16 cellular contexts compared by ENCODE assay signal in the genomic region with DNA sequence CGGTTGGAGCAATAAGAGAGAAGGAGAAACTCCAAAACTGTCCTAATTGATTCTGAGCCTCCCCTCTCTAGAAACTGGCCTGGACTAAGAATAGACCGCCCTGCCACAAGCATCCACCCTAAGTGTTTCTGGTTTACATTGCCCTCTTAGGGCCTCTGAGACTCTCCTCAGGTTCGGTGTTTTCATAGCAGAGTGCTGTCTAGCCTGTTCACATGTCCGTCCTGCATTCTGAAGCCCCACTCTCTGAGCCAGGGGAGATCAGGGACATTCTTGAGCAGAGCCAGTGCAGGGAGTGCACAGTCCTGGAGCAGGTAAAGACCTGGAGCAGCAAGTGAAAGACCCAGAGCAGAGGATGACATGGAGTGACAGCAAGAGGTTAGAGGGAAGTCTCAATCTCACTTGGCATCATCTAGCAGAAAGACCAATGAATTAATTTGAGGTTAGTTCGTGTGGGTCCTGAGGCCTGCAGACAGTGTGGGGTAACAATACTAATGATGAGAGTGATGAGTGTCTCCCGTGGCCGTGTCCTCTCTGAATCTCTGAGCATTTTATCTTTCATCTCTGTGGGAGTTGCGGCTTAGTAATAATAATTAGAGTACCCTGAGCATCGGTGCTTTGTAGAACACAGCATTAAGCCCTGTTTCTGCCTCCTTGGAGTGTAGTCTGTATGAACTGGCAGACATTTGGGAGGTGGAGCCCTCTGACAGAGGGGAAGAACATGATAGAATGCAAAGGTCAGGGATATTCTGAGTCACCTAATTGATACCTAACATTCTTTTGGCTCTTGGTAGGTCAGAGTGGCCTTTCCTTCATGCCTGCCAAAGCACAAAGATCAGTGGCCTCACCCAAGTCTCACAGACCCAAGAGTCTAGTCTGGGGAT. TPM values are rescaled to one million over a fixed set of nuclear protein-coding genes. Genes with fewer than 3 reads are reported as not detected.
A peak's percentile ranks its signal among the peaks of the same experiment; 100 is the strongest.
DNase-seq lines count a peak whose midpoint lies in the region; ATAC-seq, FAIRE-seq and TF ChIP-seq lines count a peak whose summit lies in the region.
"Had no signal": no experiment of that assay in that cellular context is flagged by ENCODE, and none has a peak within 500 bp of the region (broad histone marks: within the 10 kb centered on the region; RNA-seq: fewer than 3 reads in every experiment).

No MANE protein-coding gene starts in this region.

- POLR2A ChIA-PET in K562 (lab: Yijun Ruan, JAX), result no interaction called here

- no peak for FAIRE-seq in K562 (lab: Jason Lieb, UNC)
- FAIRE-seq: GM19239, H1 had no signal

- no peak for TF ChIP-seq RAD21 in K562 (CRISPR knock-in tag; conservative IDR thresholded peaks at IDR 0.05 in 1 of 2, IDR thresholded peaks at IDR 0.05 in 1 of 2)

- H3K9me3 ChIP-seq in K562 (replicated peaks; ENCODE audit: control insufficient read depth, insufficient read depth, low read depth, low read length), result no peaks in the 10 kb centered on the region
- no peaks in the 10 kb centered on the region for H3K9me3 ChIP-seq in ascending aorta
- H3K9me3 ChIP-seq: Caco-2, testis had no signal

- H3K79me2 ChIP-seq in K562 (ENCODE audit: control insufficient read depth, insufficient read depth, low read length), result no peaks in the 10 kb centered on the region

- WGBS in K562 (ENCODE audit: insufficient coverage, low coverage, missing lambda C conversion rate), result 53% methylated on average over 9 of the region's 9 CpGs

- H3K36me3 Mint-ChIP-seq in nephron progenitor cell (ENCODE audit: low read depth), result peaks cover 19% of the 10 kb centered on the region

- DNase-seq in GM03348 (ENCODE audit: low spot score) (peak; percentile 38), HS-5 (ENCODE audit: low read depth) (peak; percentile 39), K562 (ENCODE audit: extremely low read depth in 1 of 4, low spot score in 3 of 4) (no peak), nephron progenitor cell (no peak), SHP77 treated with DMSO at 0.1 percent for 48 hours (lab: John Stamatoyannopoulos, UW) (no peak), ascending aorta (ENCODE audit: low spot score in 2 of 2) (no peak)
- DNase-seq in effector CD4-positive, alpha-beta T cell, result no peak
- DNase-seq: activated CD4-positive, alpha-beta T cell treated with anti-CD3 and anti-CD28 coated beads, Interleukin-2, amount 10 ng/mL, durations not matched to agents 7 days and 5 days; activated naive CD4-positive, alpha-beta T cell treated with Interleukin-2 at 50 U/mL for 16 hours; Caco-2; NCI-H82; testis had no signal

- in situ Hi-C loops in K562 (cut with MboI), result no loop called here

- no peak overlapping the region for H3K9ac ChIP-seq in K562 (ENCODE audit: insufficient read depth in 1 of 2, low read depth in 2 of 2, low read length in 2 of 2)

- no TSS peak for BruUV-seq in K562 (replicated peaks; lab: Mats Ljungman, UMichigan)

- peak overlapping the region; percentile 13 for H3K27ac Mint-ChIP-seq in nephron progenitor cell
- H3K27ac Mint-ChIP-seq: activated CD4-positive, alpha-beta T cell treated with anti-CD3 and anti-CD28 coated beads, Interleukin-2, amount 10 ng/mL, durations not matched to agents 7 days and 5 days had no signal

- no peak for TF ChIP-seq POLR2A in K562 (conservative IDR thresholded peaks at IDR 0.05)

- no peak overlapping the region for H3K4me3 ChIP-seq in K562
- no peak overlapping the region for H3K4me3 ChIP-seq in ascending aorta
- H3K4me3 ChIP-seq: testis had no signal

- H4K20me1 ChIP-seq in K562 (replicated peaks; ENCODE audit: control insufficient read depth, insufficient read depth, low read length), result no peaks in the 10 kb centered on the region; the same call in 1 of the 2 replicates

- H3K27me3 Mint-ChIP-seq in nephron progenitor cell (ENCODE audit: low read depth, poor library complexity), result no peaks in the 10 kb centered on the region
- H3K27me3 Mint-ChIP-seq: activated CD4-positive, alpha-beta T cell treated with anti-CD3 and anti-CD28 coated beads, Interleukin-2, amount 10 ng/mL, durations not matched to agents 7 days and 5 days; central memory CD8-positive, alpha-beta T cell had no signal

- CTCF ChIA-PET in K562 (lab: Yijun Ruan, JAX; ENCODE audit: low intra/inter-chr PET ratio), result no interaction called here

- H2AFZ ChIP-seq in K562 (ENCODE audit: low read depth, low read length), result no peak overlapping the region

- H3K9me1 ChIP-seq in K562 (ENCODE audit: control insufficient read depth, insufficient read depth, low read length), result no peaks in the 10 kb centered on the region

- H3K9me3 Mint-ChIP-seq in nephron progenitor cell, result no peaks in the 10 kb centered on the region
- H3K9me3 Mint-ChIP-seq: activated CD4-positive, alpha-beta T cell treated with anti-CD3 and anti-CD28 coated beads, Interleukin-2, amount 10 ng/mL, durations not matched to agents 7 days and 5 days; central memory CD8-positive, alpha-beta T cell had no signal

- H3K36me3 ChIP-seq in K562 (ENCODE audit: control insufficient read depth, insufficient read depth, low read length) (no peaks in the 10 kb centered on the region), ascending aorta (peaks cover 8 to 18% of the 10 kb centered on the region in 2 donors)

- H3K4me1 ChIP-seq in K562 (replicated peaks in 1 of 2; ENCODE audit: control insufficient read depth in 2 of 2, insufficient read depth in 2 of 2, low read length in 2 of 2), result peaks cover 0 to under 1% of the 10 kb centered on the region in 2 experiments; a peak in 1 of 5 replicates
- peaks cover 0 to 6% of the 10 kb centered on the region in 2 donors for H3K4me1 ChIP-seq in ascending aorta

- H3K4me3 Mint-ChIP-seq in nephron progenitor cell, result no peak overlapping the region
- H3K4me3 Mint-ChIP-seq: activated CD4-positive, alpha-beta T cell treated with anti-CD3 and anti-CD28 coated beads, Interleukin-2, amount 10 ng/mL, durations not matched to agents 7 days and 5 days; central memory CD8-positive, alpha-beta T cell had no signal

- no peak overlapping the region for H3K4me2 ChIP-seq in K562 (ENCODE audit: insufficient read depth, low read length)

- peaks cover 36% of the 10 kb centered on the region for H3K4me1 Mint-ChIP-seq in nephron progenitor cell

- TF ChIP-seq CTCF in K562 (IDR thresholded peaks at IDR 0.05 in 2 of 3, conservative IDR thresholded peaks at IDR 0.05 in 1 of 3; ENCODE audit: insufficient read depth in 2 of 3, low read depth in 1 of 3, low read length in 3 of 3), result no peak
- no peak for TF ChIP-seq CTCF in nephron progenitor cell (IDR thresholded peaks at IDR 0.05)
- TF ChIP-seq CTCF in ascending aorta (IDR thresholded peaks at IDR 0.05), result no peak

- intact Hi-C loops in K562 (cut with micrococcal nuclease), result no loop called here
- intact Hi-C loops in ascending aorta (cut with DNase I), result no loop called here

- H3K27ac ChIP-seq in K562 (ENCODE audit: extremely low read depth, low read depth, low read length) (no peak overlapping the region), ascending aorta (no peak overlapping the region)
- H3K27ac ChIP-seq: testis had no signal

- no peak for TF ChIP-seq EP300 in K562 (IDR thresholded peaks at IDR 0.05; ENCODE audit: low read length)

- H3K27me3 ChIP-seq in K562 (ENCODE audit: control insufficient read depth in 2 of 2, insufficient read depth in 2 of 2, low read length in 2 of 2) (no peaks in the 10 kb centered on the region), ascending aorta (no peaks in the 10 kb centered on the region)
- H3K27me3 ChIP-seq: testis had no signal

- ATAC-seq in K562 (peak; percentile 47; the same call in 2 of the 3 replicates), HG03354 (IDR thresholded peaks at IDR 0.05; ENCODE audit: poor library complexity, severe bottlenecking, unreplicated experiment) (no peak)

RNA-seq across cellular contexts. Expression of gene MAPKBP1, which starts 24.6 kb away (rescaled TPM):
- 65.0 and 134 TPM in 2 replicates for total RNA-seq in K562 (2011; cell fraction: chromatin; rRNA removed; ENCODE audit: low replicate concordance)
- total RNA-seq in K562 (2011; cell fraction: nucleolus; rRNA removed), result 51.1 and 51.4 TPM in 2 replicates
- 45.8 and 52.1 TPM in 2 replicates for total RNA-seq in K562 (2011; cell fraction: nucleoplasm; rRNA removed)
- total RNA-seq in K562 (2014; rRNA removed) (4.1 and 5.3 TPM in 2 replicates), K562 (2014; rRNA removed; fragmentation: Illumina TruSeq; extraction: Trizol) (4.5 and 4.6 TPM in 2 replicates), K562 (2015; rRNA removed; fragmentation: Illumina TruSeq; extraction: Trizol) (5.7 and 5.8 TPM in 2 replicates), K562 (2021) (9.5 and 9.6 TPM in 2 replicates), ascending aorta (27.6 TPM)
- polyA plus RNA-seq in K562 (2011; rRNA removed) (3.4 and 4.4 TPM in 2 replicates), K562 (2014; fragmentation: Illumina TruSeq; extraction: Trizol) (4.8 and 5.4 TPM in 2 replicates), K562 (2014; fragmentation: Nextera tagmentation; extraction: Ambion mirVana) (under 1 TPM; 0.15 to 0.28 TPM), K562 (2014; rRNA removed) (5.2 and 7.1 TPM in 2 replicates)
- 2.2 and 3.6 TPM in 2 replicates for polyA plus RNA-seq in K562 (2011; cell fraction: cytosol; rRNA removed)
- polyA plus RNA-seq in K562 (2011; cell fraction: nucleus; rRNA removed), result 24.5 and 27.3 TPM in 2 replicates
- 5.8 and 7.2 TPM in 2 replicates for polyA plus RNA-seq in K562 (2012)
- polyA minus RNA-seq in K562 (2011; rRNA and poly(A)+ RNA removed), result 7.0 and 9.2 TPM in 2 replicates
- polyA minus RNA-seq in K562 (2011; cell fraction: cytosol; rRNA and poly(A)+ RNA removed), result 2.7 and 5.9 TPM in 2 replicates
- 22.8 and 29.4 TPM in 2 replicates for polyA minus RNA-seq in K562 (2011; cell fraction: nucleus; rRNA and poly(A)+ RNA removed)

RNA-seq across cellular contexts. Expression of gene JMJD7, which starts 29.0 kb away (rescaled TPM):
- 7.0 and 13.8 TPM in 2 replicates for total RNA-seq in K562 (2011; cell fraction: chromatin; rRNA removed; ENCODE audit: low replicate concordance)
- 7.2 and 8.5 TPM in 2 replicates for total RNA-seq in K562 (2011; cell fraction: nucleolus; rRNA removed)
- total RNA-seq in K562 (2011; cell fraction: nucleoplasm; rRNA removed), result 12.6 and 15.4 TPM in 2 replicates
- total RNA-seq in K562 (2014; rRNA removed) (6.1 and 11.3 TPM in 2 replicates), K562 (2014; rRNA removed; fragmentation: Illumina TruSeq; extraction: Trizol) (3.2 and 3.8 TPM in 2 replicates), K562 (2015; rRNA removed; fragmentation: Illumina TruSeq; extraction: Trizol) (4.3 and 5.3 TPM in 2 replicates), K562 (2021) (12.2 and 13.1 TPM in 2 replicates), ascending aorta (16.4 TPM)
- polyA plus RNA-seq in K562 (2011; rRNA removed) (7.9 and 8.8 TPM in 2 replicates), K562 (2014; fragmentation: Illumina TruSeq; extraction: Trizol) (6.8 and 9.4 TPM in 2 replicates), K562 (2014; fragmentation: Nextera tagmentation; extraction: Ambion mirVana) (1 to 10 TPM; 1.2 to 2.9 TPM), K562 (2014; rRNA removed) (9.7 and 13.9 TPM in 2 replicates)
- polyA plus RNA-seq in K562 (2011; cell fraction: cytosol; rRNA removed), result 8.0 and 19.6 TPM in 2 replicates
- polyA plus RNA-seq in K562 (2011; cell fraction: nucleus; rRNA removed), result 18.0 and 36.7 TPM in 2 replicates
- 7.7 and 16.3 TPM in 2 replicates for polyA plus RNA-seq in K562 (2012)
- 0.60 and 3.0 TPM in 2 replicates for polyA minus RNA-seq in K562 (2011; rRNA and poly(A)+ RNA removed)
- 4.1 and 4.4 TPM in 2 replicates for polyA minus RNA-seq in K562 (2011; cell fraction: cytosol; rRNA and poly(A)+ RNA removed)
- polyA minus RNA-seq in K562 (2011; cell fraction: nucleus; rRNA and poly(A)+ RNA removed), result 4.0 and 4.7 TPM in 2 replicates

RNA-seq across cellular contexts. Expression of gene PLA2G4B, which starts 39.8 kb away (rescaled TPM):
- 22.3 and 55.4 TPM in 2 replicates for total RNA-seq in K562 (2011; cell fraction: chromatin; rRNA removed; ENCODE audit: low replicate concordance)
- 26.3 and 28.8 TPM in 2 replicates for total RNA-seq in K562 (2011; cell fraction: nucleolus; rRNA removed)
- 13.2 and 21.9 TPM in 2 replicates for total RNA-seq in K562 (2011; cell fraction: nucleoplasm; rRNA removed)
- total RNA-seq in K562 (2014; rRNA removed), result 3.9 TPM in 2 replicates
- total RNA-seq in K562 (2014; rRNA removed; fragmentation: Illumina TruSeq; extraction: Trizol), result 0.89 and 2.1 TPM in 2 replicates
- total RNA-seq in K562 (2015; rRNA removed; fragmentation: Illumina TruSeq; extraction: Trizol), result 1.3 and 1.4 TPM in 2 replicates
- total RNA-seq in K562 (2021), result 2.8 and 5.2 TPM in 2 replicates
- 4.3 and 7.0 TPM in 2 replicates for polyA plus RNA-seq in K562 (2011; rRNA removed)
- 3.1 and 4.8 TPM in 2 replicates for polyA plus RNA-seq in K562 (2011; cell fraction: cytosol; rRNA removed)
- 48.4 and 61.4 TPM in 2 replicates for polyA plus RNA-seq in K562 (2011; cell fraction: nucleus; rRNA removed)
- 2.4 and 8.6 TPM in 2 replicates for polyA plus RNA-seq in K562 (2012)
- 2.7 and 2.8 TPM in 2 replicates for polyA plus RNA-seq in K562 (2014; fragmentation: Illumina TruSeq; extraction: Trizol)
- polyA plus RNA-seq in K562 (2014; fragmentation: Nextera tagmentation; extraction: Ambion mirVana), result under 1 TPM; 0.07 to 0.25 TPM
- 5.6 and 6.1 TPM in 2 replicates for polyA plus RNA-seq in K562 (2014; rRNA removed)
- polyA minus RNA-seq in K562 (2011; rRNA and poly(A)+ RNA removed), result 0.74 and 1.2 TPM in 2 replicates
- polyA minus RNA-seq in K562 (2011; cell fraction: cytosol; rRNA and poly(A)+ RNA removed), result 1.1 and 1.5 TPM in 2 replicates
- polyA minus RNA-seq in K562 (2011; cell fraction: nucleus; rRNA and poly(A)+ RNA removed), result 6.6 and 6.7 TPM in 2 replicates
- 13.9 TPM for total RNA-seq in ascending aorta

Comparison
In these comparisons a context has a peak if more than half of its experiments do, and no peak if none do; other contexts are left out.
1. DNase-seq: peak in GM03348 (single experiment) and HS-5 (single experiment); none in K562 (0 of 4), nephron progenitor cell (single experiment), SHP77 treated with DMSO at 0.1 percent for 48 hours (single experiment), effector CD4-positive, alpha-beta T cell (single experiment) and ascending aorta (0 of 2).